1 cellular context compared by ENCODE assay signal in the genomic region with DNA sequence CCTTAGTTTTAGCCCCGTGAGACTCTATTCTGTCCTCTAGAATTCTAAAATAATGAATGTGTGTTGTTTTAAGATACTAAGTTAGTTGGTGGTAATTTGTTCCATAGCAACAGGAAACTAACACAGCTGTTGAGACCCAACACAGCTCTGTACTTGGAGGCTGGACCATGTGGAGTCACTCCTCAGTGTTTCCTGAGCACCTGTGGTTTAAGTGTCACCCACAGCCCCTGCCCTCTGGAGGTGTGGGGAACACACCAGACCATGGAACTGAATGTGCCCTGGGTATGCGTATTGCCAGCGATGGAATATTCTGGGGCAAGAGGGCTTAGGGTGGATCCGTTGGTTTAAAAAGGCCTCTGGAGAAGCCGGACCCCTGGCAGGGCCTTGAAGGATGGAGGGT.
TF ChIP-seq lines count a peak whose summit lies in the region.

No MANE protein-coding gene starts in this region.

TF ChIP-seq in K562, 482 proteins besides CTCF, POLR2A, EP300 and RAD21 (continued from another document):
- TF ChIP-seq, protein P1, sequence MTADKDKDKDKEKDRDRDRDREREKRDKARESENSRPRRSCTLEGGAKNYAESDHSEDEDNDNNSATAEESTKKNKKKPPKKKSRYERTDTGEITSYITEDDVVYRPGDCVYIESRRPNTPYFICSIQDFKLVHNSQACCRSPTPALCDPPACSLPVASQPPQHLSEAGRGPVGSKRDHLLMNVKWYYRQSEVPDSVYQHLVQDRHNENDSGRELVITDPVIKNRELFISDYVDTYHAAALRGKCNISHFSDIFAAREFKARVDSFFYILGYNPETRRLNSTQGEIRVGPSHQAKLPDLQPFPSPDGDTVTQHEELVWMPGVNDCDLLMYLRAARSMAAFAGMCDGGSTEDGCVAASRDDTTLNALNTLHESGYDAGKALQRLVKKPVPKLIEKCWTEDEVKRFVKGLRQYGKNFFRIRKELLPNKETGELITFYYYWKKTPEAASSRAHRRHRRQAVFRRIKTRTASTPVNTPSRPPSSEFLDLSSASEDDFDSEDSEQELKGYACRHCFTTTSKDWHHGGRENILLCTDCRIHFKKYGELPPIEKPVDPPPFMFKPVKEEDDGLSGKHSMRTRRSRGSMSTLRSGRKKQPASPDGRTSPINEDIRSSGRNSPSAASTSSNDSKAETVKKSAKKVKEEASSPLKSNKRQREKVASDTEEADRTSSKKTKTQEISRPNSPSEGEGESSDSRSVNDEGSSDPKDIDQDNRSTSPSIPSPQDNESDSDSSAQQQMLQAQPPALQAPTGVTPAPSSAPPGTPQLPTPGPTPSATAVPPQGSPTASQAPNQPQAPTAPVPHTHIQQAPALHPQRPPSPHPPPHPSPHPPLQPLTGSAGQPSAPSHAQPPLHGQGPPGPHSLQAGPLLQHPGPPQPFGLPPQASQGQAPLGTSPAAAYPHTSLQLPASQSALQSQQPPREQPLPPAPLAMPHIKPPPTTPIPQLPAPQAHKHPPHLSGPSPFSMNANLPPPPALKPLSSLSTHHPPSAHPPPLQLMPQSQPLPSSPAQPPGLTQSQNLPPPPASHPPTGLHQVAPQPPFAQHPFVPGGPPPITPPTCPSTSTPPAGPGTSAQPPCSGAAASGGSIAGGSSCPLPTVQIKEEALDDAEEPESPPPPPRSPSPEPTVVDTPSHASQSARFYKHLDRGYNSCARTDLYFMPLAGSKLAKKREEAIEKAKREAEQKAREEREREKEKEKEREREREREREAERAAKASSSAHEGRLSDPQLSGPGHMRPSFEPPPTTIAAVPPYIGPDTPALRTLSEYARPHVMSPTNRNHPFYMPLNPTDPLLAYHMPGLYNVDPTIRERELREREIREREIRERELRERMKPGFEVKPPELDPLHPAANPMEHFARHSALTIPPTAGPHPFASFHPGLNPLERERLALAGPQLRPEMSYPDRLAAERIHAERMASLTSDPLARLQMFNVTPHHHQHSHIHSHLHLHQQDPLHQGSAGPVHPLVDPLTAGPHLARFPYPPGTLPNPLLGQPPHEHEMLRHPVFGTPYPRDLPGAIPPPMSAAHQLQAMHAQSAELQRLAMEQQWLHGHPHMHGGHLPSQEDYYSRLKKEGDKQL (CRISPR knock-in tag; IDR thresholded peaks at IDR 0.05; ENCODE audit: borderline replicate concordance), result no peak
- TF ChIP-seq, protein P2, sequence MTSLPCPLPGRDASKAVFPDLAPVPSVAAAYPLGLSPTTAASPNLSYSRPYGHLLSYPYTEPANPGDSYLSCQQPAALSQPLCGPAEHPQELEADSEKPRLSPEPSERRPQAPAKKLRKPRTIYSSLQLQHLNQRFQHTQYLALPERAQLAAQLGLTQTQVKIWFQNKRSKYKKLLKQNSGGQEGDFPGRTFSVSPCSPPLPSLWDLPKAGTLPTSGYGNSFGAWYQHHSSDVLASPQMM (CRISPR knock-in tag; IDR thresholded peaks at IDR 0.05), result no peak
- TF ChIP-seq XRCC5 (IDR thresholded peaks at IDR 0.05; ENCODE audit: low read depth, low read length) (no peak), MCM5 (IDR thresholded peaks at IDR 0.05; ENCODE audit: low read depth) (no peak), ERF (CRISPR knock-in tag; IDR thresholded peaks at IDR 0.05) (no peak), CAMTA2 (CRISPR knock-in tag; conservative IDR thresholded peaks at IDR 0.05) (no peak)
